In genomic region chr4:151204925-151205524, GRCh38 we compare ENCODE assay signal across 1 cellular context.
TF ChIP-seq lines count a peak whose summit lies in the region.

No MANE protein-coding gene starts in this region.

TF ChIP-seq in HepG2, 621 proteins besides CTCF, POLR2A, EP300 and RAD21 (continued from another document and continues in another):
- TF ChIP-seq ZNF318 (CRISPR knock-in tag; IDR thresholded peaks at IDR 0.05) (no peak), GPN1 (CRISPR knock-in tag; IDR thresholded peaks at IDR 0.05; ENCODE audit: borderline replicate concordance) (no peak), REL (CRISPR knock-in tag; conservative IDR thresholded peaks at IDR 0.05) (no peak), MATR3 (CRISPR knock-in tag; IDR thresholded peaks at IDR 0.05) (no peak), KMT2A (CRISPR knock-in tag; IDR thresholded peaks at IDR 0.05) (peak; percentile 38; the same call in 1 of the 2 replicates), ZNF33B (CRISPR knock-in tag; IDR thresholded peaks at IDR 0.05) (0 out of 2 replicates have a peak, but pooled peaks have one; percentile 41), SPEN (CRISPR knock-in tag; IDR thresholded peaks at IDR 0.05; ENCODE audit: low read depth) (peak; percentile 81; the same call in 1 of the 2 replicates), ZSCAN25 (CRISPR knock-in tag; IDR thresholded peaks at IDR 0.05) (no peak), ATF7 (IDR thresholded peaks at IDR 0.05) (no peak), ATF7 (CRISPR knock-in tag; IDR thresholded peaks at IDR 0.05) (no peak), RFX3 (CRISPR knock-in tag; IDR thresholded peaks at IDR 0.05) (no peak), TEF (CRISPR knock-in tag; IDR thresholded peaks at IDR 0.05) (no peak), NR2C2 (CRISPR knock-in tag; IDR thresholded peaks at IDR 0.05; ENCODE audit: borderline replicate concordance) (no peak), UBTF (CRISPR knock-in tag; IDR thresholded peaks at IDR 0.05) (no peak; the same call in 1 of the 2 replicates), GTF3A (CRISPR knock-in tag; conservative IDR thresholded peaks at IDR 0.05) (0 out of 2 replicates have a peak, but pooled peaks have one; percentile 65), ZNF430 (CRISPR knock-in tag; IDR thresholded peaks at IDR 0.05) (peak; percentile 79; the same call in 1 of the 2 replicates), RCOR2 (CRISPR knock-in tag; IDR thresholded peaks at IDR 0.05) (peak; percentile 89), ZNF768 (CRISPR knock-in tag; IDR thresholded peaks at IDR 0.05) (no peak), ZNF3 (CRISPR knock-in tag; IDR thresholded peaks at IDR 0.05) (no peak), MZF1 (CRISPR knock-in tag; IDR thresholded peaks at IDR 0.05; ENCODE audit: borderline replicate concordance) (no peak), SP5 (CRISPR knock-in tag; IDR thresholded peaks at IDR 0.05; ENCODE audit: borderline replicate concordance, low read depth) (peak; percentile 44; the same call in 1 of the 2 replicates), ZFP37 (CRISPR knock-in tag; IDR thresholded peaks at IDR 0.05; ENCODE audit: borderline replicate concordance) (no peak), KDM3A (CRISPR knock-in tag; IDR thresholded peaks at IDR 0.05; ENCODE audit: low read depth) (0 out of 2 replicates have a peak, but pooled peaks have one; percentile 38), NFKBIZ (CRISPR knock-in tag; IDR thresholded peaks at IDR 0.05) (peak; percentile 85; the same call in 1 of the 2 replicates), ZMYM2 (CRISPR knock-in tag; IDR thresholded peaks at IDR 0.05) (peak; percentile 100), ZNF598 (CRISPR knock-in tag; IDR thresholded peaks at IDR 0.05; ENCODE audit: borderline replicate concordance) (peak; percentile 48; the same call in 1 of the 2 replicates), ZNF574 (CRISPR knock-in tag; IDR thresholded peaks at IDR 0.05) (peak; percentile 51), ZHX2 (IDR thresholded peaks at IDR 0.05; ENCODE audit: low read depth) (no peak), ZHX2 (CRISPR knock-in tag; IDR thresholded peaks at IDR 0.05; ENCODE audit: borderline replicate concordance) (no peak), ZNF142 (CRISPR knock-in tag; IDR thresholded peaks at IDR 0.05) (peak; percentile 54)
